21 cellular contexts compared by ENCODE assay signal in the genomic region with DNA sequence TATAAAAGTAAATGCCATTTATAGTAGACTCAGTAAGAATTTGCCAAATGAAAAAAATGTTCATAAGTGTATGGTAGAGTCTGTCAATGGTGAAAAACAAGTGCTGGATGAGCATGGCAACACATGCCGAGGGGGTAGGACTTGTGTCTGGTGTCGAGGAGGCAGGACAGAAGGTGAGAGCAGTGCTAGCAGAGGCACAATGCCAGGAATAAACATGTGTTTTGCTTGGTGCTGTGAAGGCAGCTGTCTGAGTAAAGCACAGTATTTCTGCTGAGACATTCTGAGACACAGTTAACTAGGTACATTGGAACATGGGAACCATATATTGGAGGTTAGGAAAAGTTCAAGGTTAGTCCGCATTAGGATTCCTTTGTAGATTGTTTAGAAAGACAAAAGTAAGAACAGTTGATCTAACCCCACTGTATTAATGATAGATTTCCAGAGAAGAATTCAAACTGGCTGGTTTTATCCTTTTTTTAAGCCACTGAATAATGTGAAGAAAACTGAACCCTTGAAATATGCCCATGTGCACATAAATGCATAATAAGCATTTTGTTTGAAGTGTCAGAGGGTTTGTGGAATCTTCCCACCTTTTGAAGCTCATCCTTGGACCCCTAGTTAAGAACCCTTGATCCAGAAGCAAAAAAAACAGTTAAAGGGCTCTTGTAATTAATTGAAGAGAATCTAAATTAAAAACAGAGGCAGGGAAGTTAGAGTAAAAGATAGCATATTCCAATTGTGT. TPM values are rescaled to one million over a fixed set of nuclear protein-coding genes. Genes with fewer than 3 reads are reported as not detected.
DNase-seq lines count a peak whose midpoint lies in the region; ATAC-seq, FAIRE-seq and TF ChIP-seq lines count a peak whose summit lies in the region.
"Had no signal": no experiment of that assay in that cellular context is flagged by ENCODE, and none has a peak within 500 bp of the region (broad histone marks: within the 10 kb centered on the region; RNA-seq: fewer than 3 reads in every experiment).

No MANE protein-coding gene starts in this region.

- no peak for TF ChIP-seq POLR2A in A549 (IDR thresholded peaks at IDR 0.05; ENCODE audit: low read length)

- ATAC-seq in A549 = no peak
- ATAC-seq: Right ventricle myocardium inferior had no signal

- POLR2A ChIA-PET in A549 (lab: Yijun Ruan, JAX) = no interaction called here

- no peak for FAIRE-seq in A549 (lab: Jason Lieb, UNC)
- FAIRE-seq: D721Med, G401.6 had no signal

- H3K4me2 ChIP-seq in A549 = no peak overlapping the region

- DNase-seq in A549 (ENCODE audit: low read depth in 1 of 2, low spot score in 1 of 2) (no peak), DMS 273 treated with DMSO at 0.1 percent for 48 hours (lab: John Stamatoyannopoulos, UW) (peak; percentile 74), NCI-H2171 treated with DMSO at 0.1 percent for 48 hours (lab: John Stamatoyannopoulos, UW) (peak; percentile 86), cerebellum (ENCODE audit: low spot score) (peak; percentile 10), dedifferentiated amniotic fluid mesenchymal stem cell (ENCODE audit: extremely low spot score) (no peak), ecto neural progenitor cell (ENCODE audit: low spot score) (no peak), caudate nucleus (lab: John Stamatoyannopoulos, UW) (no peak)
- no peak for DNase-seq in activated naive CD4-positive, alpha-beta T cell (lab: John Stamatoyannopoulos, UW)
- DNase-seq: DND-41, H7, Kasumi-1, NCI-H1417, NCI-H2029, NCI-H526 treated with DMSO at 0.1 percent for 48 hours, SW 1271 had no signal

- no peak overlapping the region for H3K4me3 ChIP-seq in A549

- CTCF ChIA-PET in A549 (lab: Yijun Ruan, JAX) = interaction anchor here (0.8 to 3.5 kb wide), 3 partner anchors 8 to 13 kb away, joined by 3 to 20 read pairs (median 10); partner anchors contain the start of gene RBM45

- TF ChIP-seq EP300 in A549 (IDR thresholded peaks at IDR 0.05) = no peak

- no peak overlapping the region for H3K27ac ChIP-seq in A549
- H3K27ac ChIP-seq in caudate nucleus (ENCODE audit: low read depth, low read length) = no peak overlapping the region
- H3K27ac ChIP-seq: C4-2B had no signal

- H3K4me1 ChIP-seq in A549 = no peaks in the 10 kb centered on the region

- 95% methylated on average over 3 of the region's 3 CpGs for WGBS in A549 (ENCODE audit: missing lambda C conversion rate)

- no peak for TF ChIP-seq RAD21 in A549 (conservative IDR thresholded peaks at IDR 0.05 in 1 of 2, IDR thresholded peaks at IDR 0.05 in 1 of 2)

- no peaks in the 10 kb centered on the region for H3K9me3 ChIP-seq in A549

- TF ChIP-seq CTCF in A549 (IDR thresholded peaks at IDR 0.05) = no peak

TF ChIP-seq in A549, 52 proteins besides CTCF, POLR2A, EP300 and RAD21:
- TF ChIP-seq ZSCAN20 (CRISPR knock-in tag; IDR thresholded peaks at IDR 0.05) (no peak), MAFK (IDR thresholded peaks at IDR 0.05; ENCODE audit: partially characterized antibody) (peak; percentile 43), MYC (IDR thresholded peaks at IDR 0.05; ENCODE audit: borderline replicate concordance, low read length) (no peak), NR3C1 (IDR thresholded peaks at IDR 0.05) (no peak), JUN (IDR thresholded peaks at IDR 0.05) (no peak), HDAC2 (IDR thresholded peaks at IDR 0.05) (no peak), SMC3 (IDR thresholded peaks at IDR 0.05) (no peak)

RNA-seq across cellular contexts. Expression of gene RBM45, which starts 7.1 kb away (rescaled TPM):
- polyA plus RNA-seq in A549 (2011; rRNA removed) = 15.5 and 20.9 TPM in 2 replicates
- polyA plus RNA-seq in A549 (2012; cell fraction: cytosol; rRNA removed) = 6.6 and 7.4 TPM in 2 replicates
- 5.1 and 5.6 TPM in 2 replicates for polyA plus RNA-seq in A549 (2012; cell fraction: nucleus; rRNA removed)
- polyA plus RNA-seq in A549 (2017; fragmentation: RNase III; extraction: RNeasy Plus Mini Kit Qiagen cat#74134 plus additional on column Dnase treatment) = 15.2 to 16.9 TPM (median 15.6 TPM) in 3 replicates
- polyA minus RNA-seq in A549 (2011; rRNA and poly(A)+ RNA removed) = 4.5 and 4.9 TPM in 2 replicates
- total RNA-seq in cerebellum = 24.0 TPM

RNA-seq across cellular contexts. Expression of gene PDE11A, which starts 46.8 kb away (rescaled TPM):
- 5.4 and 5.6 TPM in 2 replicates for polyA plus RNA-seq in A549 (2011; rRNA removed)
- polyA plus RNA-seq in A549 (2012; cell fraction: cytosol; rRNA removed) = 1.3 and 2.2 TPM in 2 replicates
- polyA plus RNA-seq in A549 (2012; cell fraction: nucleus; rRNA removed) = 1.3 and 2.0 TPM in 2 replicates
- polyA plus RNA-seq in A549 (2017; fragmentation: RNase III; extraction: RNeasy Plus Mini Kit Qiagen cat#74134 plus additional on column Dnase treatment) = 3.1 to 3.6 TPM (median 3.4 TPM) in 3 replicates
- polyA minus RNA-seq in A549 (2011; rRNA and poly(A)+ RNA removed) = 10.7 and 13.7 TPM in 2 replicates
- 14.3 TPM for total RNA-seq in cerebellum
- total RNA-seq: HT-29 had no signal
- polyA plus RNA-seq: IgD-negative memory B cell had no signal

Comparison
In these comparisons a context has a peak if more than half of its experiments do, and no peak if none do; other contexts are left out.
1. DNase-seq: peak in DMS 273 treated with DMSO at 0.1 percent for 48 hours (single experiment), NCI-H2171 treated with DMSO at 0.1 percent for 48 hours (single experiment) and cerebellum (single experiment); none in A549 (0 of 2), dedifferentiated amniotic fluid mesenchymal stem cell (single experiment), activated naive CD4-positive, alpha-beta T cell (0 of 4), ecto neural progenitor cell (single experiment) and caudate nucleus (0 of 61).